Comparison of ENCODE assay signal across 14 cellular contexts in the genomic region with DNA sequence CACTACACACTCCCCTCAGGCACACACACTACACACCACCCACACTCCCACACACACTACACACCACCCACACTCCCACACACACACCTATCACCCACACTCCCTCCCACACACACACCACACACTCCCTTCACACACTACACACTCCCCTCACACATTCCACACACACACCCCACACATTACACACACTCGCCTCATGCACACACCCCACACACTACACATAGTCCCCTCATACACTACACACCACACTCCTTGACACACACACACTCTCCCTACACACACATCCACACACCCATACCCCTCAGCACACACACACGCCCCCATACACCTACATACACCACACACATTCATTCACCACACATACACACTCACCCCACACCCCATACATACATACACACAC.
"Had no signal": no experiment of that assay in that cellular context is flagged by ENCODE, and none has a peak within 500 bp of the region (broad histone marks: within the 10 kb centered on the region; RNA-seq: fewer than 3 reads in every experiment).

No MANE protein-coding gene starts in this region.

- H3K9me3 Mint-ChIP-seq: activated CD8-positive, alpha-beta T cell treated with anti-CD3 and anti-CD28 coated beads for 36 hours had no signal

- DNase-seq: activated CD4-positive, alpha-beta T cell treated with anti-CD3 and anti-CD28 coated beads for 36 hours; activated CD8-positive, alpha-beta memory T cell treated with anti-CD3 and anti-CD28 coated beads, Interleukin-2, amount 50 U/mL, for 4 hours; activated CD8-positive, alpha-beta T cell treated with anti-CD3 and anti-CD28 coated beads for 36 hours; activated naive CD4-positive, alpha-beta T cell treated with anti-CD3 and anti-CD28 coated beads, Interleukin-2, amount 50 U/mL, for 16 hours; amygdala; brain microvascular endothelial cell; hypothalamus; kidney glomerular epithelial cell; posterior cingulate gyrus; small intestine; T-helper 9 cell; transverse colon had no signal

- H3K27ac ChIP-seq: brain microvascular endothelial cell, right atrium auricular region, transverse colon had no signal

- ATAC-seq: activated CD4-positive, alpha-beta T cell treated with anti-CD3 and anti-CD28 coated beads for 36 hours; activated CD8-positive, alpha-beta T cell treated with anti-CD3 and anti-CD28 coated beads for 36 hours; esophagus mucosa had no signal

- H3K27me3 Mint-ChIP-seq: activated CD4-positive, alpha-beta T cell treated with anti-CD3 and anti-CD28 coated beads for 36 hours; activated CD8-positive, alpha-beta T cell treated with anti-CD3 and anti-CD28 coated beads for 36 hours had no signal

- H3K4me3 Mint-ChIP-seq: activated CD4-positive, alpha-beta T cell treated with anti-CD3 and anti-CD28 coated beads for 36 hours; activated CD8-positive, alpha-beta T cell treated with anti-CD3 and anti-CD28 coated beads for 36 hours had no signal

- H3K27me3 ChIP-seq: brain microvascular endothelial cell, right atrium auricular region, transverse colon had no signal

- H3K9me3 ChIP-seq: right atrium auricular region, transverse colon had no signal

- H3K27ac Mint-ChIP-seq: activated CD4-positive, alpha-beta T cell treated with anti-CD3 and anti-CD28 coated beads for 36 hours; activated CD8-positive, alpha-beta T cell treated with anti-CD3 and anti-CD28 coated beads for 36 hours had no signal
